In genomic region chr18:56542488-56542887, GRCh38 we compare ENCODE assay signal across 20 cellular contexts.
DNase-seq lines count a peak whose midpoint lies in the region; FAIRE-seq and TF ChIP-seq lines count a peak whose summit lies in the region.
"Had no signal": no experiment of that assay in that cellular context is flagged by ENCODE, and none has a peak within 500 bp of the region (broad histone marks: within the 10 kb centered on the region; RNA-seq: fewer than 3 reads in every experiment).

No MANE protein-coding gene starts in this region.

- no peaks in the 10 kb centered on the region for H3K36me3 ChIP-seq in A673 (ENCODE audit: insufficient read depth, low read length, poor library complexity, severe bottlenecking)
- H3K36me3 ChIP-seq: MG63, SJSA1 had no signal

- peak; percentile 97 for FAIRE-seq in D721Med (lab: Jason Lieb, UNC)
- FAIRE-seq: GM18507, H1, RCC 7860 had no signal

- no peaks in the 10 kb centered on the region for H3K27me3 ChIP-seq in A673 (replicated peaks; ENCODE audit: insufficient read depth, low read depth, low read length, poor library complexity)
- H3K27me3 ChIP-seq: MG63, SJSA1 had no signal

- BruUV-seq in A673 (replicated peaks; lab: Mats Ljungman, UMichigan) = no TSS peak

- peak; percentile 18 for DNase-seq in A673 (ENCODE audit: low spot score)
- DNase-seq in D721Med (ENCODE audit: insufficient read length, low spot score) = no peak
- DNase-seq in MV-4-11 (lab: John Stamatoyannopoulos, UW) = peak; percentile 49
- peak; percentile 9 for DNase-seq in kidney tubule cell (ENCODE audit: low spot score)
- DNase-seq in NCI-H2196 treated with DMSO at 0.1 percent for 48 hours (lab: John Stamatoyannopoulos, UW; ENCODE audit: unreplicated experiment) = no peak
- DNase-seq in DMS153 treated with DMSO at 0.1 percent for 48 hours (lab: John Stamatoyannopoulos, UW; ENCODE audit: unreplicated experiment) = no peak
- no peak for DNase-seq in NCI-H748 (lab: John Stamatoyannopoulos, UW; ENCODE audit: unreplicated experiment)
- DNase-seq: CD4-positive, alpha-beta T cell; COR-L47; GDM1; MG63; NCI-H1105; NCI-H146; NCI-H2029; NCI-H345; NCI-H524 treated with DMSO at 0.1 percent for 48 hours had no signal

- CTCF ChIA-PET in A673 (lab: Charles Lee) = no interaction called here

- POLR2A ChIA-PET in A673 (lab: Charles Lee; ENCODE audit: low non-redundant PET) = no interaction called here

- no peak overlapping the region for H3K27ac ChIP-seq in A673 (ENCODE audit: low read depth, low read length, poor library complexity, severe bottlenecking)
- H3K27ac ChIP-seq: SJSA1 had no signal

- TF ChIP-seq CTCF in A673 (conservative IDR thresholded peaks at IDR 0.05; ENCODE audit: low read depth, low read length) (no peak), D721Med (IDR thresholded peaks at IDR 0.05; ENCODE audit: insufficient read depth, missing control alignments) (no peak)

- intact Hi-C loops in A673 (cut with micrococcal nuclease; ENCODE audit: unreplicated experiment) = no loop called here

- H3K4me1 ChIP-seq in A673 (ENCODE audit: insufficient read depth, low read length, poor library complexity, severe bottlenecking) = no peaks in the 10 kb centered on the region
- H3K4me1 ChIP-seq: SJSA1 had no signal

- H3K9me3 ChIP-seq in A673 (ENCODE audit: low read depth, low read length, poor library complexity, severe bottlenecking) = no peaks in the 10 kb centered on the region
- H3K9me3 ChIP-seq: MG63, SJSA1 had no signal

- no peak overlapping the region for H3K4me3 ChIP-seq in A673 (ENCODE audit: low read depth, low read length, poor library complexity, severe bottlenecking)
- H3K4me3 ChIP-seq: MG63, SJSA1 had no signal

Comparison
In these comparisons a context has a peak if more than half of its experiments do, and no peak if none do; other contexts are left out.
1. DNase-seq: peak in A673 (single experiment), MV-4-11 (single experiment) and kidney tubule cell (single experiment); none in D721Med (single experiment), NCI-H2196 treated with DMSO at 0.1 percent for 48 hours (single experiment), DMS153 treated with DMSO at 0.1 percent for 48 hours (single experiment) and NCI-H748 (single experiment).